Comparison of ENCODE assay signal across 7 cellular contexts in the genomic region with DNA sequence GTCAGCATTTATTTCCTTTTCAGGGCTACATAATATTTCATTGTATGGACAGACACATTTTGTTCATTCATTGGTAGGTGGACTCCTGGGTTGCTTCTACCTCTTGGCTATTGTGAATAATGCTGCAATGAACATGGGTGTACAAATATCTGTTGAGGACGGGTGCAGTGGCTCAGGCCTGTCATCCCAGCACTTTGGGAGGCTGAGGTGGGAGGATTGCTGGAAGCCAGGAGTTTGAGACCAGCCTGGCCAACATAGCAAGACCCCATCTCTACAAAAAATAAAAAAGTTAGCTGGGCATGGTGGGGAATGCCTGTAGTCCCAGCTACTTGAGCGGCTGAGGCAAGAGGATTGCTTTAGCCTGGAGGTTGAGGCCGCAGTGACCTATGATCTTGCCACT. TPM values are rescaled to one million over a fixed set of nuclear protein-coding genes. Genes with fewer than 3 reads are reported as not detected.
"Had no signal": no experiment of that assay in that cellular context is flagged by ENCODE, and none has a peak within 500 bp of the region (broad histone marks: within the 10 kb centered on the region; RNA-seq: fewer than 3 reads in every experiment).

No MANE protein-coding gene starts in this region.

RNA-seq across cellular contexts. Expression of gene OCM2, which starts 30.2 kb away (rescaled TPM):
- total RNA-seq: GM23248, GM23338, H1, H4, H7, H9, HFFc6 had no signal
- polyA plus RNA-seq: GM23248, GM23338, H1 had no signal
